In genomic region chr6:5072440-5072839, GRCh38 we compare ENCODE assay signal across 17 cellular contexts. TPM values are rescaled to one million over a fixed set of nuclear protein-coding genes. Genes with fewer than 3 reads are reported as not detected.
"Had no signal": no experiment of that assay in that cellular context is flagged by ENCODE, and none has a peak within 500 bp of the region (broad histone marks: within the 10 kb centered on the region; RNA-seq: fewer than 3 reads in every experiment).

No MANE protein-coding gene starts in this region.

- H3K36me3 Mint-ChIP-seq: activated CD8-positive, alpha-beta memory T cell treated with anti-CD3 and anti-CD28 coated beads, Interleukin-2, amount 10 ng/mL, durations not matched to agents 7 days and 5 days; immature natural killer cell; mesothelial cell of epicardium; neural progenitor cell had no signal

- ATAC-seq: activated CD8-positive, alpha-beta memory T cell treated with anti-CD3 and anti-CD28 coated beads, Interleukin-2, amount 10 ng/mL, durations not matched to agents 7 days and 5 days; foreskin keratinocyte; left cardiac atrium; lower lobe of right lung; pancreas; stimulated activated naive CD8-positive, alpha-beta T cell treated with anti-CD3 and anti-CD28 coated beads, Interleukin-15, Interleukin-2, amounts not matched to agents 100 U/mL and 50 U/mL, for 24 hours had no signal

- H3K4me1 ChIP-seq: colonic mucosa, foreskin keratinocyte, lower lobe of right lung, neural progenitor cell, pancreas, suprapubic skin, upper lobe of left lung had no signal

- H3K36me3 ChIP-seq: colonic mucosa, lower lobe of right lung, neural progenitor cell, pancreas, suprapubic skin, upper lobe of left lung had no signal

- DNase-seq: activated CD8-positive, alpha-beta memory T cell treated with anti-CD3 and anti-CD28 coated beads, Interleukin-2, amount 10 ng/mL, durations not matched to agents 7 days and 5 days; activated naive CD4-positive, alpha-beta T cell; caudate nucleus; colonic mucosa; effector CD4-positive, alpha-beta T cell; foreskin keratinocyte; immature natural killer cell; left cardiac atrium; lower lobe of right lung; pancreas; stimulated activated CD4-positive, alpha-beta T cell treated with anti-CD3 and anti-CD28 coated beads, Interleukin-2, amount 100 ng/mL, for 48 hours; stimulated activated naive CD8-positive, alpha-beta T cell treated with anti-CD3 and anti-CD28 coated beads, Interleukin-15, Interleukin-2, amounts not matched to agents 100 U/mL and 50 U/mL, for 24 hours; upper lobe of left lung had no signal

- H3K27me3 ChIP-seq: colonic mucosa, foreskin keratinocyte, neural progenitor cell, pancreas, suprapubic skin, upper lobe of left lung had no signal

- H3K9me3 Mint-ChIP-seq: immature natural killer cell, neural progenitor cell had no signal

- H3K4me2 ChIP-seq: neural progenitor cell had no signal

- H2AFZ ChIP-seq: neural progenitor cell had no signal

- H3K27ac Mint-ChIP-seq: activated CD8-positive, alpha-beta memory T cell treated with anti-CD3 and anti-CD28 coated beads, Interleukin-2, amount 10 ng/mL, durations not matched to agents 7 days and 5 days; immature natural killer cell; mesothelial cell of epicardium had no signal

- H3K9ac ChIP-seq: neural progenitor cell had no signal

- H3K4me1 Mint-ChIP-seq: mesothelial cell of epicardium, neural progenitor cell had no signal

- FAIRE-seq: endothelial cell of umbilical vein, pancreas had no signal

- H3K4me3 Mint-ChIP-seq: activated CD8-positive, alpha-beta memory T cell treated with anti-CD3 and anti-CD28 coated beads, Interleukin-2, amount 10 ng/mL, durations not matched to agents 7 days and 5 days; immature natural killer cell; mesothelial cell of epicardium; neural progenitor cell had no signal

- H3K9me3 ChIP-seq: colonic mucosa, lower lobe of right lung, pancreas, suprapubic skin had no signal

- H3K27ac ChIP-seq: colonic mucosa, foreskin keratinocyte, lower lobe of right lung, neural progenitor cell, pancreas, suprapubic skin, upper lobe of left lung had no signal

- H3K4me3 ChIP-seq: colonic mucosa, lower lobe of right lung, neural progenitor cell, pancreas, suprapubic skin, upper lobe of left lung had no signal

RNA-seq across cellular contexts. Expression of gene PPP1R3G, which starts 12.7 kb away (rescaled TPM):
- total RNA-seq: activated CD8-positive, alpha-beta memory T cell treated with anti-CD3 and anti-CD28 coated beads, Interleukin-2, amount 10 ng/mL, durations not matched to agents 7 days and 5 days had no signal
- polyA plus RNA-seq: immature natural killer cell had no signal
